In the genomic region with DNA sequence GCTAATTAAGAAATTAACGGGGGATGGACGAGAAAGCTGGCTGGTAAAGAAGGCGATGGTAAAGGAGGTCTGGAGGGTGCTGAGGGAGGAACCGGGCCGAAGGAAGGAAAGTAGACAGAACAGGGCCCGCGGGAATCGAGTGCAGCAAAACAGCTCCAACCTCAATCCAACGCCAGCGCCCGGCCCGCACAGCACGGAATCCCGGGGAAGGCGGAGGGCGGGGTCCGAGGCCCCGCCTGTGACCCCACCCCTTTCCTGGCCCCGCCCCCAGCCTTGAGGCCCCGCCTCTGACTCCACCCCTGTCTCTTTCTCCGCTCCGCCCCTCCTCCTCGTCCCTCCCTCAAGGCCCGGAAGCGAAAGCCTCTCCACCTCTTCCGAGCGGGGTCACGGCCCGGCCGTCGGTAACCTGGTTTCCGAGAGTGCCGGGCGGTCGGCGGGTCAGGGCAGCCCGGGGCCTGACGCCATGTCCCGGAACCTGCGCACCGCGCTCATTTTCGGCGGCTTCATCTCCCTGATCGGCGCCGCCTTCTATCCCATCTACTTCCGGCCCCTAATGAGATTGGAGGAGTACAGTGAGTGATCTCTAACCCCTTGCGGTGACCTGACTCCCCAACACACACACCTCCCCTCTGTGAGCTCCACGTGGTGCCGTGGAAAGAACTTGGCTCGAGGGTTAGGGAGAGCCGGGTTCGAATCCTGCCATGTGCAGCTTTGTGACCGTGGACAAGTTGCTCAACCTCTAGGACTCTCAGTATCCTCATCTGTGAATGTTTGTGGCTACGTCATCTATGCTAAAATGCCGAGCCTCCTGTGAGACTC, we compare ENCODE assay signal across 1 cellular context.
TF ChIP-seq lines count a peak whose summit lies in the region.

A gene (plus strand): TSS at position 370 of the 819 bp plus-strand sequence. CDS start 94 bp downstream, at position 464.

TF ChIP-seq in K562, 482 proteins besides CTCF, POLR2A, EP300 and RAD21 (continued from another document and continues in another):
- no peak for TF ChIP-seq MTF1 (CRISPR knock-in tag; IDR thresholded peaks at IDR 0.05; ENCODE audit: borderline replicate concordance)
- TF ChIP-seq HDAC8 (tag; IDR thresholded peaks at IDR 0.05), result peak; percentile 70; the same call in 1 of the 2 replicates
- no peak for TF ChIP-seq MAFK (IDR thresholded peaks at IDR 0.05; ENCODE audit: low read length)
- peak; percentile 91 for TF ChIP-seq NCOA1 (IDR thresholded peaks at IDR 0.05; ENCODE audit: low read depth)
- TF ChIP-seq, protein P1, sequence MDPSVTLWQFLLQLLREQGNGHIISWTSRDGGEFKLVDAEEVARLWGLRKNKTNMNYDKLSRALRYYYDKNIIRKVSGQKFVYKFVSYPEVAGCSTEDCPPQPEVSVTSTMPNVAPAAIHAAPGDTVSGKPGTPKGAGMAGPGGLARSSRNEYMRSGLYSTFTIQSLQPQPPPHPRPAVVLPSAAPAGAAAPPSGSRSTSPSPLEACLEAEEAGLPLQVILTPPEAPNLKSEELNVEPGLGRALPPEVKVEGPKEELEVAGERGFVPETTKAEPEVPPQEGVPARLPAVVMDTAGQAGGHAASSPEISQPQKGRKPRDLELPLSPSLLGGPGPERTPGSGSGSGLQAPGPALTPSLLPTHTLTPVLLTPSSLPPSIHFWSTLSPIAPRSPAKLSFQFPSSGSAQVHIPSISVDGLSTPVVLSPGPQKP (CRISPR knock-in tag; IDR thresholded peaks at IDR 0.05), result no peak
- no peak for TF ChIP-seq SRSF9 (IDR thresholded peaks at IDR 0.05; ENCODE audit: borderline replicate concordance, low read depth, low read length)
- no peak for TF ChIP-seq PYGO2 (tag; IDR thresholded peaks at IDR 0.05)
- peak; percentile 78 for TF ChIP-seq NFRKB (IDR thresholded peaks at IDR 0.05; ENCODE audit: low read depth)
- TF ChIP-seq TAF7 (tag; IDR thresholded peaks at IDR 0.05), result 0 out of 2 replicates have a peak, but pooled peaks have one; percentile 50
- TF ChIP-seq, protein P2, sequence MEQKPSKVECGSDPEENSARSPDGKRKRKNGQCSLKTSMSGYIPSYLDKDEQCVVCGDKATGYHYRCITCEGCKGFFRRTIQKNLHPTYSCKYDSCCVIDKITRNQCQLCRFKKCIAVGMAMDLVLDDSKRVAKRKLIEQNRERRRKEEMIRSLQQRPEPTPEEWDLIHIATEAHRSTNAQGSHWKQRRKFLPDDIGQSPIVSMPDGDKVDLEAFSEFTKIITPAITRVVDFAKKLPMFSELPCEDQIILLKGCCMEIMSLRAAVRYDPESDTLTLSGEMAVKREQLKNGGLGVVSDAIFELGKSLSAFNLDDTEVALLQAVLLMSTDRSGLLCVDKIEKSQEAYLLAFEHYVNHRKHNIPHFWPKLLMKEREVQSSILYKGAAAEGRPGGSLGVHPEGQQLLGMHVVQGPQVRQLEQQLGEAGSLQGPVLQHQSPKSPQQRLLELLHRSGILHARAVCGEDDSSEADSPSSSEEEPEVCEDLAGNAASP (IDR thresholded peaks at IDR 0.05), result no peak
- TF ChIP-seq ESRRA (IDR thresholded peaks at IDR 0.05; ENCODE audit: borderline replicate concordance, low read depth), result peak; percentile 90
- TF ChIP-seq, protein P3, sequence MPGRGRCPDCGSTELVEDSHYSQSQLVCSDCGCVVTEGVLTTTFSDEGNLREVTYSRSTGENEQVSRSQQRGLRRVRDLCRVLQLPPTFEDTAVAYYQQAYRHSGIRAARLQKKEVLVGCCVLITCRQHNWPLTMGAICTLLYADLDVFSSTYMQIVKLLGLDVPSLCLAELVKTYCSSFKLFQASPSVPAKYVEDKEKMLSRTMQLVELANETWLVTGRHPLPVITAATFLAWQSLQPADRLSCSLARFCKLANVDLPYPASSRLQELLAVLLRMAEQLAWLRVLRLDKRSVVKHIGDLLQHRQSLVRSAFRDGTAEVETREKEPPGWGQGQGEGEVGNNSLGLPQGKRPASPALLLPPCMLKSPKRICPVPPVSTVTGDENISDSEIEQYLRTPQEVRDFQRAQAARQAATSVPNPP (IDR thresholded peaks at IDR 0.05; ENCODE audit: borderline replicate concordance, insufficient read depth, insufficient read length), result no peak
- peak; percentile 62 for TF ChIP-seq CCNT2 (IDR thresholded peaks at IDR 0.05; ENCODE audit: borderline replicate concordance, extremely low read depth, insufficient read length, low read depth, low read length)
- peak; percentile 68 for TF ChIP-seq POLR2B (IDR thresholded peaks at IDR 0.05; ENCODE audit: low read depth, partially characterized antibody)
- no peak for TF ChIP-seq ZNF224 (CRISPR knock-in tag; IDR thresholded peaks at IDR 0.05)
- no peak for TF ChIP-seq ZNF354B (CRISPR knock-in tag; IDR thresholded peaks at IDR 0.05)
- TF ChIP-seq MXI1 (IDR thresholded peaks at IDR 0.05; ENCODE audit: low read depth, low read length), result no peak; the same call in 1 of the 2 replicates
- TF ChIP-seq, protein P4, sequence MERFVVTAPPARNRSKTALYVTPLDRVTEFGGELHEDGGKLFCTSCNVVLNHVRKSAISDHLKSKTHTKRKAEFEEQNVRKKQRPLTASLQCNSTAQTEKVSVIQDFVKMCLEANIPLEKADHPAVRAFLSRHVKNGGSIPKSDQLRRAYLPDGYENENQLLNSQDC (CRISPR knock-in tag; IDR thresholded peaks at IDR 0.05), result no peak
- TF ChIP-seq SAP30 (IDR thresholded peaks at IDR 0.05; ENCODE audit: borderline replicate concordance, insufficient read depth, low read depth, low read length, poor library complexity, severe bottlenecking), result peak; percentile 34
- TF ChIP-seq ZNF764 (CRISPR knock-in tag; IDR thresholded peaks at IDR 0.05; ENCODE audit: low read depth), result no peak
- no peak for TF ChIP-seq WHSC1 (IDR thresholded peaks at IDR 0.05; ENCODE audit: low read length)
- TF ChIP-seq IRF2 (CRISPR knock-in tag; IDR thresholded peaks at IDR 0.05), result no peak
- TF ChIP-seq PHB (CRISPR knock-in tag; IDR thresholded peaks at IDR 0.05), result no peak
- TF ChIP-seq, protein P5, sequence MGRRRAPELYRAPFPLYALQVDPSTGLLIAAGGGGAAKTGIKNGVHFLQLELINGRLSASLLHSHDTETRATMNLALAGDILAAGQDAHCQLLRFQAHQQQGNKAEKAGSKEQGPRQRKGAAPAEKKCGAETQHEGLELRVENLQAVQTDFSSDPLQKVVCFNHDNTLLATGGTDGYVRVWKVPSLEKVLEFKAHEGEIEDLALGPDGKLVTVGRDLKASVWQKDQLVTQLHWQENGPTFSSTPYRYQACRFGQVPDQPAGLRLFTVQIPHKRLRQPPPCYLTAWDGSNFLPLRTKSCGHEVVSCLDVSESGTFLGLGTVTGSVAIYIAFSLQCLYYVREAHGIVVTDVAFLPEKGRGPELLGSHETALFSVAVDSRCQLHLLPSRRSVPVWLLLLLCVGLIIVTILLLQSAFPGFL (CRISPR knock-in tag; IDR thresholded peaks at IDR 0.05), result no peak
- no peak for TF ChIP-seq NONO (IDR thresholded peaks at IDR 0.05; ENCODE audit: low read depth in 2 of 2, low read length in 1 of 2)
- no peak for TF ChIP-seq MCM2 (IDR thresholded peaks at IDR 0.05; ENCODE audit: low read depth)
- TF ChIP-seq, protein P6, sequence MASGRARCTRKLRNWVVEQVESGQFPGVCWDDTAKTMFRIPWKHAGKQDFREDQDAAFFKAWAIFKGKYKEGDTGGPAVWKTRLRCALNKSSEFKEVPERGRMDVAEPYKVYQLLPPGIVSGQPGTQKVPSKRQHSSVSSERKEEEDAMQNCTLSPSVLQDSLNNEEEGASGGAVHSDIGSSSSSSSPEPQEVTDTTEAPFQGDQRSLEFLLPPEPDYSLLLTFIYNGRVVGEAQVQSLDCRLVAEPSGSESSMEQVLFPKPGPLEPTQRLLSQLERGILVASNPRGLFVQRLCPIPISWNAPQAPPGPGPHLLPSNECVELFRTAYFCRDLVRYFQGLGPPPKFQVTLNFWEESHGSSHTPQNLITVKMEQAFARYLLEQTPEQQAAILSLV (tag; IDR thresholded peaks at IDR 0.05), result no peak; the same call in 1 of the 2 replicates
- no peak for TF ChIP-seq POLR3G (IDR thresholded peaks at IDR 0.05; ENCODE audit: extremely low read depth, insufficient read length, insufficient replicate concordance)
- no peak for TF ChIP-seq CBX5 (IDR thresholded peaks at IDR 0.05; ENCODE audit: borderline replicate concordance, low read depth)
- TF ChIP-seq POU5F1 (IDR thresholded peaks at IDR 0.05; ENCODE audit: borderline replicate concordance, low read depth, low read length, partially characterized antibody), result no peak
- TF ChIP-seq, protein P7, sequence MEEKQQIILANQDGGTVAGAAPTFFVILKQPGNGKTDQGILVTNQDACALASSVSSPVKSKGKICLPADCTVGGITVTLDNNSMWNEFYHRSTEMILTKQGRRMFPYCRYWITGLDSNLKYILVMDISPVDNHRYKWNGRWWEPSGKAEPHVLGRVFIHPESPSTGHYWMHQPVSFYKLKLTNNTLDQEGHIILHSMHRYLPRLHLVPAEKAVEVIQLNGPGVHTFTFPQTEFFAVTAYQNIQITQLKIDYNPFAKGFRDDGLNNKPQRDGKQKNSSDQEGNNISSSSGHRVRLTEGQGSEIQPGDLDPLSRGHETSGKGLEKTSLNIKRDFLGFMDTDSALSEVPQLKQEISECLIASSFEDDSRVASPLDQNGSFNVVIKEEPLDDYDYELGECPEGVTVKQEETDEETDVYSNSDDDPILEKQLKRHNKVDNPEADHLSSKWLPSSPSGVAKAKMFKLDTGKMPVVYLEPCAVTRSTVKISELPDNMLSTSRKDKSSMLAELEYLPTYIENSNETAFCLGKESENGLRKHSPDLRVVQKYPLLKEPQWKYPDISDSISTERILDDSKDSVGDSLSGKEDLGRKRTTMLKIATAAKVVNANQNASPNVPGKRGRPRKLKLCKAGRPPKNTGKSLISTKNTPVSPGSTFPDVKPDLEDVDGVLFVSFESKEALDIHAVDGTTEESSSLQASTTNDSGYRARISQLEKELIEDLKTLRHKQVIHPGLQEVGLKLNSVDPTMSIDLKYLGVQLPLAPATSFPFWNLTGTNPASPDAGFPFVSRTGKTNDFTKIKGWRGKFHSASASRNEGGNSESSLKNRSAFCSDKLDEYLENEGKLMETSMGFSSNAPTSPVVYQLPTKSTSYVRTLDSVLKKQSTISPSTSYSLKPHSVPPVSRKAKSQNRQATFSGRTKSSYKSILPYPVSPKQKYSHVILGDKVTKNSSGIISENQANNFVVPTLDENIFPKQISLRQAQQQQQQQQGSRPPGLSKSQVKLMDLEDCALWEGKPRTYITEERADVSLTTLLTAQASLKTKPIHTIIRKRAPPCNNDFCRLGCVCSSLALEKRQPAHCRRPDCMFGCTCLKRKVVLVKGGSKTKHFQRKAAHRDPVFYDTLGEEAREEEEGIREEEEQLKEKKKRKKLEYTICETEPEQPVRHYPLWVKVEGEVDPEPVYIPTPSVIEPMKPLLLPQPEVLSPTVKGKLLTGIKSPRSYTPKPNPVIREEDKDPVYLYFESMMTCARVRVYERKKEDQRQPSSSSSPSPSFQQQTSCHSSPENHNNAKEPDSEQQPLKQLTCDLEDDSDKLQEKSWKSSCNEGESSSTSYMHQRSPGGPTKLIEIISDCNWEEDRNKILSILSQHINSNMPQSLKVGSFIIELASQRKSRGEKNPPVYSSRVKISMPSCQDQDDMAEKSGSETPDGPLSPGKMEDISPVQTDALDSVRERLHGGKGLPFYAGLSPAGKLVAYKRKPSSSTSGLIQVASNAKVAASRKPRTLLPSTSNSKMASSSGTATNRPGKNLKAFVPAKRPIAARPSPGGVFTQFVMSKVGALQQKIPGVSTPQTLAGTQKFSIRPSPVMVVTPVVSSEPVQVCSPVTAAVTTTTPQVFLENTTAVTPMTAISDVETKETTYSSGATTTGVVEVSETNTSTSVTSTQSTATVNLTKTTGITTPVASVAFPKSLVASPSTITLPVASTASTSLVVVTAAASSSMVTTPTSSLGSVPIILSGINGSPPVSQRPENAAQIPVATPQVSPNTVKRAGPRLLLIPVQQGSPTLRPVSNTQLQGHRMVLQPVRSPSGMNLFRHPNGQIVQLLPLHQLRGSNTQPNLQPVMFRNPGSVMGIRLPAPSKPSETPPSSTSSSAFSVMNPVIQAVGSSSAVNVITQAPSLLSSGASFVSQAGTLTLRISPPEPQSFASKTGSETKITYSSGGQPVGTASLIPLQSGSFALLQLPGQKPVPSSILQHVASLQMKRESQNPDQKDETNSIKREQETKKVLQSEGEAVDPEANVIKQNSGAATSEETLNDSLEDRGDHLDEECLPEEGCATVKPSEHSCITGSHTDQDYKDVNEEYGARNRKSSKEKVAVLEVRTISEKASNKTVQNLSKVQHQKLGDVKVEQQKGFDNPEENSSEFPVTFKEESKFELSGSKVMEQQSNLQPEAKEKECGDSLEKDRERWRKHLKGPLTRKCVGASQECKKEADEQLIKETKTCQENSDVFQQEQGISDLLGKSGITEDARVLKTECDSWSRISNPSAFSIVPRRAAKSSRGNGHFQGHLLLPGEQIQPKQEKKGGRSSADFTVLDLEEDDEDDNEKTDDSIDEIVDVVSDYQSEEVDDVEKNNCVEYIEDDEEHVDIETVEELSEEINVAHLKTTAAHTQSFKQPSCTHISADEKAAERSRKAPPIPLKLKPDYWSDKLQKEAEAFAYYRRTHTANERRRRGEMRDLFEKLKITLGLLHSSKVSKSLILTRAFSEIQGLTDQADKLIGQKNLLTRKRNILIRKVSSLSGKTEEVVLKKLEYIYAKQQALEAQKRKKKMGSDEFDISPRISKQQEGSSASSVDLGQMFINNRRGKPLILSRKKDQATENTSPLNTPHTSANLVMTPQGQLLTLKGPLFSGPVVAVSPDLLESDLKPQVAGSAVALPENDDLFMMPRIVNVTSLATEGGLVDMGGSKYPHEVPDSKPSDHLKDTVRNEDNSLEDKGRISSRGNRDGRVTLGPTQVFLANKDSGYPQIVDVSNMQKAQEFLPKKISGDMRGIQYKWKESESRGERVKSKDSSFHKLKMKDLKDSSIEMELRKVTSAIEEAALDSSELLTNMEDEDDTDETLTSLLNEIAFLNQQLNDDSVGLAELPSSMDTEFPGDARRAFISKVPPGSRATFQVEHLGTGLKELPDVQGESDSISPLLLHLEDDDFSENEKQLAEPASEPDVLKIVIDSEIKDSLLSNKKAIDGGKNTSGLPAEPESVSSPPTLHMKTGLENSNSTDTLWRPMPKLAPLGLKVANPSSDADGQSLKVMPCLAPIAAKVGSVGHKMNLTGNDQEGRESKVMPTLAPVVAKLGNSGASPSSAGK (IDR thresholded peaks at IDR 0.05), result peak; percentile 94
